ENCODE assay signal across 34 cellular contexts in genomic region chr5:175733017-175733416, GRCh38.
"Had no signal": no experiment of that assay in that cellular context is flagged by ENCODE, and none has a peak within 500 bp of the region (broad histone marks: within the 10 kb centered on the region; RNA-seq: fewer than 3 reads in every experiment).

No MANE protein-coding gene starts in this region.

- H3K27me3 ChIP-seq: brain microvascular endothelial cell had no signal

- H3K36me3 ChIP-seq: brain microvascular endothelial cell, SJSA1 had no signal

- H3K9ac ChIP-seq: SK-N-SH had no signal

- FAIRE-seq: K562, TTC549 had no signal

- DNase-seq: activated CD4-positive, alpha-beta memory T cell treated with anti-CD3 and anti-CD28 coated beads, Interleukin-2, amount 10 ng/mL, durations not matched to agents 7 days and 5 days; activated CD4-positive, alpha-beta T cell treated with anti-CD3 and anti-CD28 coated beads for 36 hours; activated CD4-positive, alpha-beta T cell treated with anti-CD3 and anti-CD28 coated beads, Interleukin-2, amount 50 U/mL, for 1 hour; activated CD8-positive, alpha-beta memory T cell treated with anti-CD3 and anti-CD28 coated beads for 24 hours; activated CD8-positive, alpha-beta memory T cell treated with anti-CD3 and anti-CD28 coated beads, Interleukin-2, amount 10 ng/mL, durations not matched to agents 7 days and 5 days; activated CD8-positive, alpha-beta memory T cell treated with anti-CD3 and anti-CD28 coated beads, Interleukin-2, amount 50 U/mL, for 48 hours; activated naive CD4-positive, alpha-beta T cell; activated naive CD4-positive, alpha-beta T cell treated with anti-CD3 and anti-CD28 coated beads, Interleukin-2, amount 50 U/mL, for 16 hours; activated naive CD8-positive, alpha-beta T cell treated with anti-CD3 and anti-CD28 coated beads for 36 hours; activated T-cell treated with anti-CD3 and anti-CD28 coated beads, Interleukin-2, amount 50 U/mL, for 48 hours; amniotic stem cell; brain microvascular endothelial cell; NCI-H1092 treated with DMSO at 0.1 percent for 48 hours; NCI-H187; NCI-H2029 treated with DMSO at 0.1 percent for 48 hours; NCI-H2107; NCI-H2171; NCI-H2227 treated with DMSO at 0.1 percent for 48 hours; NCI-H446; NCI-H510A treated with DMSO at 0.1 percent for 48 hours; NCI-H526 treated with DMSO at 0.1 percent for 48 hours; NCI-H774; SHP77 treated with DMSO at 0.1 percent for 48 hours; SK-N-SH had no signal

- ATAC-seq: activated CD4-positive, alpha-beta T cell treated with anti-CD3 and anti-CD28 coated beads for 36 hours; activated CD4-positive, CD25-positive, alpha-beta regulatory T cell treated with anti-CD3 and anti-CD28 coated beads, Interleukin-2, amount 50 U/mL, for 24 hours; activated CD8-positive, alpha-beta memory T cell treated with anti-CD3 and anti-CD28 coated beads, Interleukin-2, amount 10 ng/mL, durations not matched to agents 7 days and 5 days; activated T-helper 17 cell treated with anti-CD3 and anti-CD28 coated beads, Interleukin-2, amount 50 U/mL, for 72 hours; K562; Panc1; WTC11 had no signal

- H3K4me2 ChIP-seq: SK-N-SH had no signal

- H3K27ac Mint-ChIP-seq: activated CD4-positive, alpha-beta memory T cell treated with anti-CD3 and anti-CD28 coated beads, Interleukin-2, amount 10 ng/mL, durations not matched to agents 7 days and 5 days; activated CD4-positive, alpha-beta T cell treated with anti-CD3 and anti-CD28 coated beads for 36 hours; activated CD8-positive, alpha-beta memory T cell treated with anti-CD3 and anti-CD28 coated beads, Interleukin-2, amount 10 ng/mL, durations not matched to agents 7 days and 5 days; activated naive CD8-positive, alpha-beta T cell treated with anti-CD3 and anti-CD28 coated beads for 36 hours; activated T-helper 17 cell treated with anti-CD3 and anti-CD28 coated beads, Interleukin-2, amount 50 U/mL, for 72 hours; T-helper 1 cell treated with Interleukin-12 subunit alpha and Interleukin-12 subunit beta and Interleukin-4 antibody, amounts not matched to agents 30 μg/mL and 1 μg/mL, for 36 hours; T-helper 2 cell treated with Interferon-gamma antibody and Interleukin-4, amounts not matched to agents 5 μg/mL and 100 μg/mL, for 36 hours; WTC11 had no signal

- H3K4me3 ChIP-seq: K562, SJSA1 had no signal

- H3K4me1 ChIP-seq: SJSA1 had no signal

- H3K27ac ChIP-seq: brain microvascular endothelial cell, SJSA1 had no signal

- H3K36me3 Mint-ChIP-seq: activated CD8-positive, alpha-beta memory T cell treated with anti-CD3 and anti-CD28 coated beads, Interleukin-2, amount 10 ng/mL, durations not matched to agents 7 days and 5 days; activated naive CD8-positive, alpha-beta T cell treated with anti-CD3 and anti-CD28 coated beads for 36 hours had no signal

- H3K9me3 ChIP-seq: SK-N-SH had no signal

- H3K4me3 Mint-ChIP-seq: activated CD4-positive, alpha-beta memory T cell treated with anti-CD3 and anti-CD28 coated beads, Interleukin-2, amount 10 ng/mL, durations not matched to agents 7 days and 5 days; activated CD4-positive, alpha-beta T cell treated with anti-CD3 and anti-CD28 coated beads for 36 hours; activated CD8-positive, alpha-beta memory T cell treated with anti-CD3 and anti-CD28 coated beads, Interleukin-2, amount 10 ng/mL, durations not matched to agents 7 days and 5 days; activated naive CD8-positive, alpha-beta T cell treated with anti-CD3 and anti-CD28 coated beads for 36 hours; activated T-helper 17 cell treated with anti-CD3 and anti-CD28 coated beads, Interleukin-2, amount 50 U/mL, for 72 hours; central memory CD8-positive, alpha-beta T cell; T-helper 1 cell treated with Interleukin-12 subunit alpha and Interleukin-12 subunit beta and Interleukin-4 antibody, amounts not matched to agents 30 μg/mL and 1 μg/mL, for 36 hours; T-helper 2 cell treated with Interferon-gamma antibody and Interleukin-4, amounts not matched to agents 5 μg/mL and 100 μg/mL, for 36 hours; WTC11 had no signal

- H3K9me3 Mint-ChIP-seq: activated CD4-positive, alpha-beta memory T cell treated with anti-CD3 and anti-CD28 coated beads, Interleukin-2, amount 10 ng/mL, durations not matched to agents 7 days and 5 days; activated naive CD8-positive, alpha-beta T cell treated with anti-CD3 and anti-CD28 coated beads for 36 hours; activated T-helper 17 cell treated with anti-CD3 and anti-CD28 coated beads, Interleukin-2, amount 50 U/mL, for 72 hours; central memory CD8-positive, alpha-beta T cell; T-helper 1 cell treated with Interleukin-12 subunit alpha and Interleukin-12 subunit beta and Interleukin-4 antibody, amounts not matched to agents 30 μg/mL and 1 μg/mL, for 36 hours; T-helper 2 cell treated with Interferon-gamma antibody and Interleukin-4, amounts not matched to agents 5 μg/mL and 100 μg/mL, for 36 hours had no signal
